ENCODE assay signal across 18 cellular contexts in genomic region chr3:9192238-9192637, GRCh38. TPM values are rescaled to one million over a fixed set of nuclear protein-coding genes. Genes with fewer than 3 reads are reported as not detected.
A peak's percentile ranks its signal among the peaks of the same experiment; 100 is the strongest.
DNase-seq lines count a peak whose midpoint lies in the region; ATAC-seq and TF ChIP-seq lines count a peak whose summit lies in the region.
"Had no signal": no experiment of that assay in that cellular context is flagged by ENCODE, and none has a peak within 500 bp of the region (broad histone marks: within the 10 kb centered on the region; RNA-seq: fewer than 3 reads in every experiment).

No MANE protein-coding gene starts in this region.

- DNase-seq in COLO829 (ENCODE audit: low spot score): peak; percentile 14
- peak; percentile 28 for DNase-seq in HT1080 (ENCODE audit: low read depth)
- DNase-seq in renal cortical epithelial cell (ENCODE audit: low read depth): peak; percentile 72
- no peak for DNase-seq in NK-92 (lab: John Stamatoyannopoulos, UW; ENCODE audit: unreplicated experiment)
- no peak for DNase-seq in MG63
- DNase-seq: CD8-positive, alpha-beta T cell; KBM-7; MM.1S; NCI-H1930; NCI-H2171; NCI-H774; SHP77 had no signal

- no peaks in the 10 kb centered on the region for H3K27me3 ChIP-seq in MG63

- H3K36me3 Mint-ChIP-seq in brain: peaks cover 59% of the 10 kb centered on the region
- H3K36me3 Mint-ChIP-seq: CD8-positive, alpha-beta T cell had no signal

- H3K36me3 ChIP-seq in MG63: no peaks in the 10 kb centered on the region

- no peak for TF ChIP-seq CTCF in brain (conservative IDR thresholded peaks at IDR 0.05)

- no peak overlapping the region for H3K4me3 Mint-ChIP-seq in brain
- H3K4me3 Mint-ChIP-seq: CD8-positive, alpha-beta T cell had no signal

- peaks cover 2 to 26% (median 4%) of the 10 kb centered on the region in 5 experiments for H3K9me3 Mint-ChIP-seq in brain
- H3K9me3 Mint-ChIP-seq: CD8-positive, alpha-beta T cell had no signal

- peaks cover 3% of the 10 kb centered on the region for H3K27me3 Mint-ChIP-seq in brain

- no peaks in the 10 kb centered on the region for H3K9me3 ChIP-seq in MG63

- H3K4me3 ChIP-seq in MG63: no peak overlapping the region
- H3K4me3 ChIP-seq: GM12878 had no signal

- peaks cover 92% of the 10 kb centered on the region for H3K4me1 Mint-ChIP-seq in brain

- peak overlapping the region in 3 of 5 experiments; percentile 55 to 83 (median 59) for H3K27ac Mint-ChIP-seq in brain
- H3K27ac Mint-ChIP-seq: CD8-positive, alpha-beta T cell had no signal

- no peak for ATAC-seq in GM19467 (IDR thresholded peaks at IDR 0.05; ENCODE audit: unreplicated experiment)
- ATAC-seq: CD8-positive, alpha-beta T cell; GM12878; HCT116; Panc1; SK-N-SH treated with all-trans-retinoic acid at 6 μM for 48 hours had no signal

RNA-seq across cellular contexts. Expression of gene SRGAP3, which starts 57.2 kb away (rescaled TPM):
- total RNA-seq in HT1080 (2014; rRNA removed; shearing (Covaris generic)): 0.37 and 0.69 TPM in 2 replicates
- polyA plus RNA-seq in HT1080 (2015; cell fraction: cytosol; rRNA removed): 1.1 and 4.0 TPM in 2 replicates
- polyA plus RNA-seq in HT1080 (2015; cell fraction: nucleus; rRNA removed): 3.5 and 6.0 TPM in 2 replicates
- polyA plus RNA-seq in brain (ENCODE audit: insufficient read depth, low read depth, low replicate concordance): 9.8 TPM
- 5.4 and 16.0 TPM in 2 replicates for total RNA-seq in renal cortical epithelial cell
- 0.07 and 0.25 TPM in 2 replicates for total RNA-seq in MG63 (2014; rRNA removed; shearing (Covaris generic); ENCODE audit: low replicate concordance)

Comparison
In these comparisons a context has a peak if more than half of its experiments do, and no peak if none do; other contexts are left out.
1. DNase-seq: peak in COLO829 (single experiment), HT1080 (single experiment) and renal cortical epithelial cell (single experiment); none in NK-92 (single experiment) and MG63 (single experiment).